ENCODE assay signal across 20 cellular contexts in genomic region chr2:86064006-86064405, GRCh38. TPM values are rescaled to one million over a fixed set of nuclear protein-coding genes. Genes with fewer than 3 reads are reported as not detected.
DNase-seq lines count a peak whose midpoint lies in the region; ATAC-seq and TF ChIP-seq lines count a peak whose summit lies in the region.
"Had no signal": no experiment of that assay in that cellular context is flagged by ENCODE, and none has a peak within 500 bp of the region (broad histone marks: within the 10 kb centered on the region; RNA-seq: fewer than 3 reads in every experiment).

No MANE protein-coding gene starts in this region.

- TF ChIP-seq CTCF in foreskin fibroblast (IDR thresholded peaks at IDR 0.05; ENCODE audit: low read depth, low read length) (no peak), thyroid gland (IDR thresholded peaks at IDR 0.05) (no peak), upper lobe of right lung (IDR thresholded peaks at IDR 0.05) (no peak)

- WGBS in GM23248 (ENCODE audit: low coverage in 1 of 2, low lambda C conversion rate in 2 of 2, missing lambda C conversion rate in 2 of 2), 2 experiments, result 8 to 10% methylated on average over 2 of the region's 2 CpGs
- WGBS in thyroid gland, 2 donors, result 81 to 89% methylated on average over 2 of the region's 2 CpGs

- H3K79me2 ChIP-seq in GM23248 (ENCODE audit: insufficient read depth), result no peaks in the 10 kb centered on the region

- H3K9me3 ChIP-seq in GM23248 (ENCODE audit: low read depth) (no peaks in the 10 kb centered on the region), thyroid gland (no peaks in the 10 kb centered on the region), upper lobe of right lung (no peaks in the 10 kb centered on the region)
- H3K9me3 ChIP-seq: Peyer's patch, psoas muscle had no signal

- H3K36me3 ChIP-seq in GM23248 (ENCODE audit: low read depth) (peaks cover 9% of the 10 kb centered on the region), thyroid gland (peaks cover 4 to 5% of the 10 kb centered on the region in 2 donors), upper lobe of right lung (peaks cover 33% of the 10 kb centered on the region)

- peaks cover 67% of the 10 kb centered on the region for H3F3A ChIP-seq in GM23248 (ENCODE audit: insufficient read depth)

- in situ Hi-C loops in GM23248 (cut with MboI), result loop anchor here (25.0 kb wide), 1 partner anchor 177 kb away; the partner anchor contains the start of gene ST3GAL5

- intact Hi-C loops in thyroid gland (cut with DNase I) (no loop called here), upper lobe of right lung (cut with DNase I) (no loop called here)

- ATAC-seq in upper lobe of right lung, result no peak
- ATAC-seq in GM18870 (IDR thresholded peaks at IDR 0.05; ENCODE audit: unreplicated experiment), result no peak
- no peak for ATAC-seq in stimulated activated naive CD8-positive, alpha-beta T cell treated with anti-CD3 and anti-CD28 coated beads, Interleukin-15, Interleukin-2, amounts not matched to agents 100 U/mL and 50 U/mL, for 24 hours
- ATAC-seq in GM21526 (IDR thresholded peaks at IDR 0.05; ENCODE audit: low FRiP score, unreplicated experiment), result no peak
- ATAC-seq: heart right ventricle, psoas muscle had no signal

- H2AFZ ChIP-seq in GM23248, result no peak overlapping the region

- DNase-seq in GM23248, result peak; percentile 68
- peak; percentile 10 for DNase-seq in RPMI8226
- DNase-seq in foreskin fibroblast, result peak; percentile 52 to 62
- DNase-seq in thyroid gland, result no peak
- no peak for DNase-seq in upper lobe of right lung
- no peak for DNase-seq in stimulated activated naive CD8-positive, alpha-beta T cell treated with anti-CD3 and anti-CD28 coated beads, Interleukin-15, Interleukin-2, amounts not matched to agents 100 U/mL and 50 U/mL, for 24 hours
- DNase-seq: activated CD4-positive, alpha-beta T cell treated with anti-CD3 and anti-CD28 coated beads, Interleukin-2, amount 10 ng/mL, durations not matched to agents 7 days and 5 days; activated naive CD4-positive, alpha-beta T cell treated with Interleukin-2 at 50 U/mL for 16 hours; CD4-positive, alpha-beta memory T cell; heart right ventricle; islet precursor cell; mesendoderm; NCI-H1048; NCI-H748 treated with DMSO at 0.1 percent for 48 hours; psoas muscle; stimulated activated CD4-positive, alpha-beta T cell treated with anti-CD3 and anti-CD28 coated beads, Interleukin-12 subunit alpha, Interleukin-12 subunit beta, amount 100 ng/mL, for 4 hours had no signal

- TF ChIP-seq POLR2A in thyroid gland (IDR thresholded peaks at IDR 0.05), result no peak

- H3K4me1 ChIP-seq in GM23248 (ENCODE audit: insufficient read depth) (peaks cover 59% of the 10 kb centered on the region), thyroid gland (peaks cover 9 to 41% of the 10 kb centered on the region in 2 donors), upper lobe of right lung (no peaks in the 10 kb centered on the region)
- H3K4me1 ChIP-seq: Peyer's patch had no signal

- H4K20me1 ChIP-seq in GM23248 (ENCODE audit: insufficient read depth), result no peaks in the 10 kb centered on the region

- H3K4me2 ChIP-seq in GM23248 (ENCODE audit: unreplicated experiment), result peak overlapping the region; percentile 52

- H3K4me3 ChIP-seq in GM23248 (no peak overlapping the region), foreskin fibroblast (ENCODE audit: low read depth in 1 of 2, low read length in 2 of 2) (no peak overlapping the region), thyroid gland (replicated peaks in 1 of 3) (no peak overlapping the region), upper lobe of right lung (no peak overlapping the region)
- H3K4me3 ChIP-seq: esophagus muscularis mucosa, heart right ventricle, Peyer's patch, psoas muscle had no signal

- H3K9me2 ChIP-seq in GM23248 (ENCODE audit: insufficient read depth), result no peaks in the 10 kb centered on the region

- no peak overlapping the region for H3K9ac ChIP-seq in GM23248

- H3K27me3 ChIP-seq in GM23248 (replicated peaks; ENCODE audit: insufficient read depth) (no peaks in the 10 kb centered on the region), thyroid gland (no peaks in the 10 kb centered on the region), upper lobe of right lung (no peaks in the 10 kb centered on the region)
- H3K27me3 ChIP-seq: esophagus muscularis mucosa, heart right ventricle, Peyer's patch had no signal

- H3K27ac ChIP-seq in GM23248 (peak overlapping the region; percentile 58), thyroid gland (peak overlapping the region; percentile 40 to 71 (median 42)), upper lobe of right lung (no peak overlapping the region)
- H3K27ac ChIP-seq: esophagus muscularis mucosa, heart right ventricle had no signal

RNA-seq across cellular contexts. Expression of gene POLR1A, which starts 41.7 kb away (rescaled TPM):
- 13.0 and 17.6 TPM in 2 replicates for total RNA-seq in GM23248 (2014; rRNA removed; shearing (Covaris generic))
- 7.3 and 8.9 TPM in 2 replicates for polyA plus RNA-seq in GM23248 (2016; fragmentation: Nextera tagmentation; extraction: Ambion mirVana)
- total RNA-seq in thyroid gland (10 to 100 TPM; 13.5 to 32.6 (median 24.1) TPM), upper lobe of right lung (26.6 TPM)

RNA-seq across cellular contexts. Expression of gene PTCD3, which starts 42.0 kb away (rescaled TPM):
- 62.6 and 65.4 TPM in 2 replicates for total RNA-seq in GM23248 (2014; rRNA removed; shearing (Covaris generic))
- 59.3 and 63.5 TPM in 2 replicates for polyA plus RNA-seq in GM23248 (2016; fragmentation: Nextera tagmentation; extraction: Ambion mirVana)
- total RNA-seq in thyroid gland (100 to 1,000 TPM in 3 of 4 donors, 10 to 100 TPM in 1; 91.4 to 522 (median 160) TPM), upper lobe of right lung (79.4 TPM)

Comparison
In these comparisons a context has a peak if more than half of its experiments do, and no peak if none do; other contexts are left out.
1. DNase-seq: peak in GM23248 (single experiment), RPMI8226 (single experiment) and foreskin fibroblast (2 of 2); none in thyroid gland (0 of 2), upper lobe of right lung (single experiment) and stimulated activated naive CD8-positive, alpha-beta T cell treated with anti-CD3 and anti-CD28 coated beads, Interleukin-15, Interleukin-2, amounts not matched to agents 100 U/mL and 50 U/mL, for 24 hours (single experiment).